ENCODE assay signal across 8 cellular contexts in the genomic region with DNA sequence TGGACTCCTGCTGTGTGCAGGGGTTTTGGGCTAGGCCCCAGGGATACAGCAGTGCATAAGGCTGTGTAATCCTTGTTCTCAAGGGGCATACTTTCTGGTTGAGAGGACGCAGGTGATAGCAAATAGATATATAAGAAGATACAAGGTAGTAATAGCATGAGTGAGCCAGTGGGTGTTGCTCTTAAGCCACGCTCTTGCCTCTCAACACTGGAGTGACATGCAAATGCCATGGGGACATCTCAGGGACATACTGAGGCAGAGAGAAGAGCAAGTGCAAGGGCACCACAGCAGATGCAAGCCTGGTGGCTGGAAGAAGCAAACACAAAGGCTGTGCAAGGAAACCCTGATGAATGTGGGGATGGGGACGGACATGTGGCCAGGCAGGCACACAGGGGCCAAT.
A peak's percentile ranks its signal among the peaks of the same experiment; 100 is the strongest.
DNase-seq lines count a peak whose midpoint lies in the region; ATAC-seq and TF ChIP-seq lines count a peak whose summit lies in the region.

No MANE protein-coding gene starts in this region.

- ATAC-seq in HG03571 (IDR thresholded peaks at IDR 0.05; ENCODE audit: unreplicated experiment) (peak; percentile 53), HG02571 (IDR thresholded peaks at IDR 0.05; ENCODE audit: unreplicated experiment) (no peak), GM18505 (IDR thresholded peaks at IDR 0.05; ENCODE audit: unreplicated experiment) (no peak)

- peaks cover 5% of the 10 kb centered on the region for H3K9me3 Mint-ChIP-seq in T-helper 2 cell treated with Interferon-gamma antibody and Interleukin-4, amounts not matched to agents 5 μg/mL and 100 μg/mL, for 36 hours
- H3K9me3 Mint-ChIP-seq in glutamatergic neuron (ENCODE audit: unreplicated experiment), result no peaks in the 10 kb centered on the region

- TF ChIP-seq CTCF in glutamatergic neuron (IDR thresholded peaks at IDR 0.05; ENCODE audit: partially characterized antibody, unreplicated experiment), result peak; percentile 14

- peak overlapping the region; percentile 3 for H3K27ac Mint-ChIP-seq in T-helper 2 cell treated with Interferon-gamma antibody and Interleukin-4, amounts not matched to agents 5 μg/mL and 100 μg/mL, for 36 hours
- no peak overlapping the region for H3K27ac Mint-ChIP-seq in glutamatergic neuron (ENCODE audit: unreplicated experiment)

- peak overlapping the region; percentile 20 for H3K4me3 Mint-ChIP-seq in T-helper 2 cell treated with Interferon-gamma antibody and Interleukin-4, amounts not matched to agents 5 μg/mL and 100 μg/mL, for 36 hours
- no peak overlapping the region for H3K4me3 Mint-ChIP-seq in glutamatergic neuron (ENCODE audit: unreplicated experiment)

- no peaks in the 10 kb centered on the region for H3K27me3 Mint-ChIP-seq in T-helper 2 cell treated with Interferon-gamma antibody and Interleukin-4, amounts not matched to agents 5 μg/mL and 100 μg/mL, for 36 hours (ENCODE audit: low read depth)
- peaks cover 1% of the 10 kb centered on the region for H3K27me3 Mint-ChIP-seq in glutamatergic neuron (ENCODE audit: unreplicated experiment)

- DNase-seq in activated naive CD4-positive, alpha-beta T cell treated with Interleukin-2 at 50 U/mL for 16 hours, result peak; percentile 31
- no peak for DNase-seq in activated naive CD4-positive, alpha-beta T cell treated with anti-CD3 and anti-CD28 coated beads, Interleukin-2, amount 50 U/mL, for 16 hours
- DNase-seq in T-helper 2 cell treated with Interferon-gamma antibody and Interleukin-4, amounts not matched to agents 5 μg/mL and 100 μg/mL, for 36 hours (ENCODE audit: low spot score), result no peak
- DNase-seq in glutamatergic neuron (no peak), activated gamma-delta T cell (lab: John Stamatoyannopoulos, UW) (no peak)

- peaks cover 52% of the 10 kb centered on the region for H3K4me1 Mint-ChIP-seq in T-helper 2 cell treated with Interferon-gamma antibody and Interleukin-4, amounts not matched to agents 5 μg/mL and 100 μg/mL, for 36 hours (ENCODE audit: low read depth)
- H3K4me1 Mint-ChIP-seq in glutamatergic neuron (ENCODE audit: low read depth, unreplicated experiment), result peaks cover 3% of the 10 kb centered on the region

- peaks cover 19% of the 10 kb centered on the region for H3K36me3 Mint-ChIP-seq in T-helper 2 cell treated with Interferon-gamma antibody and Interleukin-4, amounts not matched to agents 5 μg/mL and 100 μg/mL, for 36 hours (ENCODE audit: low read depth)
- no peaks in the 10 kb centered on the region for H3K36me3 Mint-ChIP-seq in glutamatergic neuron (ENCODE audit: unreplicated experiment)

- no peak for TF ChIP-seq POLR2A in GM18505 (IDR thresholded peaks at IDR 0.05; ENCODE audit: borderline replicate concordance, extremely low read depth, insufficient read depth, insufficient read length)
